Comparison of ENCODE assay signal across 12 cellular contexts in genomic region chr2:237435844-237436590, GRCh38. TPM values are rescaled to one million over a fixed set of nuclear protein-coding genes. Genes with fewer than 3 reads are reported as not detected.
DNase-seq lines count a peak whose midpoint lies in the region; ATAC-seq and TF ChIP-seq lines count a peak whose summit lies in the region.
"Had no signal": no experiment of that assay in that cellular context is flagged by ENCODE, and none has a peak within 500 bp of the region (broad histone marks: within the 10 kb centered on the region; RNA-seq: fewer than 3 reads in every experiment).

No MANE protein-coding gene starts in this region.

- DNase-seq in AG08396 (ENCODE audit: low spot score) = peak; percentile 71
- peak; percentile 88 for DNase-seq in M059J (ENCODE audit: low read depth)
- no peak for DNase-seq in esophagus muscularis mucosa (ENCODE audit: extremely low spot score)
- DNase-seq in osteoblast (ENCODE audit: insufficient read length, low spot score, missing footprints) = peak; percentile 80
- no peak for DNase-seq in H9
- DNase-seq in GM13977 (ENCODE audit: low spot score) = no peak
- DNase-seq: activated CD4-positive, alpha-beta T cell treated with anti-CD3 and anti-CD28 coated beads, Interleukin-2, amount 50 U/mL, for 1 hour; DMS79 had no signal

- H3K79me1 ChIP-seq in H9 (ENCODE audit: insufficient read depth, low read depth, low read length, poor library complexity, severe bottlenecking) = no peaks in the 10 kb centered on the region

- no peak overlapping the region for H2BK12ac ChIP-seq in H9 (ENCODE audit: insufficient read length, low read depth, low read length)

- no peak overlapping the region for H3K9ac ChIP-seq in H9 (ENCODE audit: extremely low read depth, insufficient read length, low read length)

- H3K27me3 Mint-ChIP-seq in H9 (ENCODE audit: low read depth) = peaks cover 12% of the 10 kb centered on the region

- H4K8ac ChIP-seq in H9 (replicated peaks; ENCODE audit: insufficient read length, low read depth, low read length) = no peak overlapping the region

- no peaks in the 10 kb centered on the region for H3K79me2 ChIP-seq in osteoblast (ENCODE audit: insufficient read depth, low read length)
- no peaks in the 10 kb centered on the region for H3K79me2 ChIP-seq in H9 (ENCODE audit: insufficient read depth, low read length)

- H2AFZ ChIP-seq in osteoblast (ENCODE audit: low read length) = peak overlapping the region; percentile 45
- no peak overlapping the region for H2AFZ ChIP-seq in H9 (ENCODE audit: low read length)

- no peak overlapping the region for H2BK5ac ChIP-seq in H9 (ENCODE audit: insufficient read length, low read length)

- in situ Hi-C loops in GM13977 (cut with MboI; ENCODE audit: low pct_unique_long_range_greater_than_20kb, low sequenced_read_pairs, unreplicated experiment) = no loop called here

- H3K23ac ChIP-seq in H9 (ENCODE audit: insufficient read length, low read depth, low read length) = no peak overlapping the region

- no peak overlapping the region for H3T11ph ChIP-seq in H9 (ENCODE audit: low read length)

- no peaks in the 10 kb centered on the region for H4K20me1 ChIP-seq in osteoblast (ENCODE audit: insufficient read depth, low read length)
- H4K20me1 ChIP-seq in H9 (ENCODE audit: control insufficient read depth, insufficient read depth, insufficient read length) = no peaks in the 10 kb centered on the region

- no peak overlapping the region for H2BK15ac ChIP-seq in H9 (ENCODE audit: low read depth, low read length)

- no peaks in the 10 kb centered on the region for H3K27me3 ChIP-seq in esophagus muscularis mucosa
- no peaks in the 10 kb centered on the region for H3K27me3 ChIP-seq in osteoblast (ENCODE audit: insufficient read depth, low read length)
- no peaks in the 10 kb centered on the region for H3K27me3 ChIP-seq in H9 (ENCODE audit: insufficient read depth, low read length)

- no peak overlapping the region; a peak in 1 of 7 replicates for H3K27ac Mint-ChIP-seq in H9

- H2AK5ac ChIP-seq in H9 (ENCODE audit: insufficient read length, low read length) = no peak overlapping the region

- no peaks in the 10 kb centered on the region for H3K23me2 ChIP-seq in H9 (ENCODE audit: insufficient read length, low read depth, low read length, poor library complexity, severe bottlenecking)

- no peak overlapping the region for H4K5ac ChIP-seq in H9 (ENCODE audit: insufficient read length, low read depth, low read length)

- H3K56ac ChIP-seq in H9 (ENCODE audit: insufficient read length, low read depth, low read length) = no peak overlapping the region

- no peak for TF ChIP-seq EP300 in esophagus muscularis mucosa (IDR thresholded peaks at IDR 0.05)

- peaks cover 3 to 8% of the 10 kb centered on the region in 2 experiments; a peak in 3 of 5 replicates for H3K9me3 Mint-ChIP-seq in H9

- no peak overlapping the region for H2BK20ac ChIP-seq in H9 (ENCODE audit: low read depth, low read length, poor library complexity, severe bottlenecking)

- peaks cover 30 to 33% of the 10 kb centered on the region in 2 experiments for H3K4me1 Mint-ChIP-seq in H9

- H3K14ac ChIP-seq in H9 (ENCODE audit: insufficient read depth, low read length) = no peak overlapping the region

- ATAC-seq in GM19035 (IDR thresholded peaks at IDR 0.05; ENCODE audit: unreplicated experiment) (no peak), GM21723 (IDR thresholded peaks at IDR 0.05; ENCODE audit: unreplicated experiment) (no peak)

- H3K4me1 ChIP-seq in esophagus muscularis mucosa (peaks cover 16 to 62% (median 53%) of the 10 kb centered on the region in 4 donors), osteoblast (ENCODE audit: insufficient read depth, low read length) (peaks cover 66% of the 10 kb centered on the region), H9 (ENCODE audit: insufficient read depth, low read length) (peaks cover 8% of the 10 kb centered on the region; the same call in 1 of the 2 replicates)

- intact Hi-C loops in esophagus muscularis mucosa (cut with DNase I) = no loop called here

- H3K4me3 ChIP-seq in esophagus muscularis mucosa = no peak overlapping the region
- H3K4me3 ChIP-seq in osteoblast (ENCODE audit: insufficient read depth, low read length) = no peak overlapping the region

- H3K4ac ChIP-seq in H9 (ENCODE audit: low read depth, low read length) = no peak overlapping the region

- H2BK120ac ChIP-seq in H9 (ENCODE audit: low read depth, low read length, poor library complexity, severe bottlenecking) = no peak overlapping the region

- 56% methylated on average over 10 of the region's 10 CpGs for WGBS in esophagus muscularis mucosa
- WGBS in H9 (ENCODE audit: extremely low coverage, insufficient read length, low lambda C conversion rate) = no CpG with 5 or more reads among the region's 10 CpGs

- H4K91ac ChIP-seq in H9 (ENCODE audit: insufficient read length, low read depth, low read length) = no peak overlapping the region

- H3K4me2 ChIP-seq in osteoblast (ENCODE audit: insufficient read depth, low read length) (peak overlapping the region; percentile 73), H9 (ENCODE audit: insufficient read depth, insufficient read length, low read length) (no peak overlapping the region)

- H3K4me3 Mint-ChIP-seq in H9 = no peak overlapping the region

- peak overlapping the region; percentile 74 to 83 (median 78) for H3K27ac ChIP-seq in esophagus muscularis mucosa (replicated peaks in 1 of 4)
- peak overlapping the region; percentile 100 for H3K27ac ChIP-seq in osteoblast (ENCODE audit: low read depth, low read length)
- no peak overlapping the region for H3K27ac ChIP-seq in H9 (ENCODE audit: insufficient read length, low read depth, low read length)

- H3K18ac ChIP-seq in H9 (ENCODE audit: insufficient read length, low read depth, low read length) = no peak overlapping the region

- no peaks in the 10 kb centered on the region; a peak in 1 of 7 replicates for H3K36me3 Mint-ChIP-seq in H9 (ENCODE audit: insufficient read depth in 1 of 3, low read depth in 3 of 3)

- H3K36me3 ChIP-seq in esophagus muscularis mucosa (no peaks in the 10 kb centered on the region), osteoblast (ENCODE audit: insufficient read depth, low read length) (no peaks in the 10 kb centered on the region)

- H3K9me3 ChIP-seq in esophagus muscularis mucosa = no peaks in the 10 kb centered on the region
- no peaks in the 10 kb centered on the region for H3K9me3 ChIP-seq in osteoblast (ENCODE audit: low read depth, low read length)
- H3K9me3 ChIP-seq in H9 (ENCODE audit: control insufficient read depth, low read depth, low read length) = no peaks in the 10 kb centered on the region

- no peak for TF ChIP-seq CTCF in esophagus muscularis mucosa (IDR thresholded peaks at IDR 0.05)
- TF ChIP-seq CTCF in osteoblast (IDR thresholded peaks at IDR 0.05; ENCODE audit: extremely low read depth, low read depth, low read length) = no peak
- no peak for TF ChIP-seq CTCF in H9 (conservative IDR thresholded peaks at IDR 0.05)
- no peak for TF ChIP-seq CTCF in GM13977 (IDR thresholded peaks at IDR 0.05; ENCODE audit: extremely low read depth, insufficient read depth, missing control alignments)

- no peak for TF ChIP-seq POLR2A in esophagus muscularis mucosa (IDR thresholded peaks at IDR 0.05; ENCODE audit: low read depth)

RNA-seq across cellular contexts. Expression of gene COL6A3, which starts 22.1 kb away (rescaled TPM):
- 2.1 and 3.5 TPM in 2 replicates for total RNA-seq in M059J (2014; rRNA removed; shearing (Covaris generic))
- total RNA-seq in esophagus muscularis mucosa (100 to 1,000 TPM in 3 of 4 donors, 10 to 100 TPM in 1; 96.2 to 350 (median 192) TPM), osteoblast (4,017 and 4,247 TPM in 2 replicates), H9 (2021) (0.66 and 0.81 TPM in 2 replicates)
- total RNA-seq: endothelial cell of umbilical vein had no signal

RNA-seq across cellular contexts. Expression of gene MLPH, which starts 51.0 kb away (rescaled TPM):
- 50.7 and 68.8 TPM in 2 replicates for total RNA-seq in M059J (2014; rRNA removed; shearing (Covaris generic))
- total RNA-seq in esophagus muscularis mucosa (1 to 10 TPM; 5.3 to 8.7 (median 7.8) TPM), osteoblast (25.7 and 32.1 TPM in 2 replicates), H9 (2021) (3.4 TPM in 2 replicates)
- total RNA-seq: endothelial cell of umbilical vein, pulmonary artery endothelial cell had no signal

Comparison
In these comparisons a context has a peak if more than half of its experiments do, and no peak if none do; other contexts are left out.
1. DNase-seq: peak in AG08396 (single experiment), M059J (single experiment) and osteoblast (single experiment); none in esophagus muscularis mucosa (single experiment), H9 (single experiment) and GM13977 (single experiment).
2. RNA of gene COL6A3, which starts 22.1 kb away (total RNA-seq): 4,017 to 4,247 TPM in osteoblast and 96.2 to 350 TPM in esophagus muscularis mucosa; 2.1 to 3.5 TPM in M059J and 0.66 to 0.81 TPM in H9; every median in the first group is over 10 times any median in the second.